Comparison of ENCODE assay signal across 1 cellular context in the genomic region with DNA sequence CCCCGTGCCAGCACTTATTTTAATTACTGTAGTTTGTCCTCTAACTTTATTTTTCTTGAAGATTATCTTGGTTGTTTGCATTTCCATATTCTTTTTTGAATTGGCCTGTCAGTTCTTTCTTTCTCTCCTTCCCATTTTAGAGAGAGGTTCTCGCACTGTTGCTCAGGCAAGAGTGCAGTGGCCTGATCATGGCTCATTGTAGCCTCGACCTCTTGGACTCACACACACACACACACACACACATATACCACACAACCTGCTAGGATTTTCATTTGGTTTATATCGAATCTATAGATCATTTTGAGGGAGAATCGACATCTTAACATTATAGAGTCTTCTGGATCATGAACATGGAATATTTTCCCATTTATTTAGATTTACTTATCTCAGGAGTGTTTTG.
TF ChIP-seq lines count a peak whose summit lies in the region.

No MANE protein-coding gene starts in this region.

TF ChIP-seq in WTC11, 78 proteins besides CTCF, POLR2A, EP300 and RAD21 (continued from another document):
- TF ChIP-seq, protein P1, sequence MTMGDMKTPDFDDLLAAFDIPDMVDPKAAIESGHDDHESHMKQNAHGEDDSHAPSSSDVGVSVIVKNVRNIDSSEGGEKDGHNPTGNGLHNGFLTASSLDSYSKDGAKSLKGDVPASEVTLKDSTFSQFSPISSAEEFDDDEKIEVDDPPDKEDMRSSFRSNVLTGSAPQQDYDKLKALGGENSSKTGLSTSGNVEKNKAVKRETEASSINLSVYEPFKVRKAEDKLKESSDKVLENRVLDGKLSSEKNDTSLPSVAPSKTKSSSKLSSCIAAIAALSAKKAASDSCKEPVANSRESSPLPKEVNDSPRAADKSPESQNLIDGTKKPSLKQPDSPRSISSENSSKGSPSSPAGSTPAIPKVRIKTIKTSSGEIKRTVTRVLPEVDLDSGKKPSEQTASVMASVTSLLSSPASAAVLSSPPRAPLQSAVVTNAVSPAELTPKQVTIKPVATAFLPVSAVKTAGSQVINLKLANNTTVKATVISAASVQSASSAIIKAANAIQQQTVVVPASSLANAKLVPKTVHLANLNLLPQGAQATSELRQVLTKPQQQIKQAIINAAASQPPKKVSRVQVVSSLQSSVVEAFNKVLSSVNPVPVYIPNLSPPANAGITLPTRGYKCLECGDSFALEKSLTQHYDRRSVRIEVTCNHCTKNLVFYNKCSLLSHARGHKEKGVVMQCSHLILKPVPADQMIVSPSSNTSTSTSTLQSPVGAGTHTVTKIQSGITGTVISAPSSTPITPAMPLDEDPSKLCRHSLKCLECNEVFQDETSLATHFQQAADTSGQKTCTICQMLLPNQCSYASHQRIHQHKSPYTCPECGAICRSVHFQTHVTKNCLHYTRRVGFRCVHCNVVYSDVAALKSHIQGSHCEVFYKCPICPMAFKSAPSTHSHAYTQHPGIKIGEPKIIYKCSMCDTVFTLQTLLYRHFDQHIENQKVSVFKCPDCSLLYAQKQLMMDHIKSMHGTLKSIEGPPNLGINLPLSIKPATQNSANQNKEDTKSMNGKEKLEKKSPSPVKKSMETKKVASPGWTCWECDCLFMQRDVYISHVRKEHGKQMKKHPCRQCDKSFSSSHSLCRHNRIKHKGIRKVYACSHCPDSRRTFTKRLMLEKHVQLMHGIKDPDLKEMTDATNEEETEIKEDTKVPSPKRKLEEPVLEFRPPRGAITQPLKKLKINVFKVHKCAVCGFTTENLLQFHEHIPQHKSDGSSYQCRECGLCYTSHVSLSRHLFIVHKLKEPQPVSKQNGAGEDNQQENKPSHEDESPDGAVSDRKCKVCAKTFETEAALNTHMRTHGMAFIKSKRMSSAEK (CRISPR knock-in tag; IDR thresholded peaks at IDR 0.05; ENCODE audit: borderline replicate concordance) = no peak
- no peak for TF ChIP-seq JAZF1 (CRISPR knock-in tag; IDR thresholded peaks at IDR 0.05)
